Comparison of ENCODE assay signal across 8 cellular contexts in genomic region chr3:112043621-112044201, GRCh38. TPM values are rescaled to one million over a fixed set of nuclear protein-coding genes. Genes with fewer than 3 reads are reported as not detected.
DNase-seq lines count a peak whose midpoint lies in the region; ATAC-seq, FAIRE-seq and TF ChIP-seq lines count a peak whose summit lies in the region.

No MANE protein-coding gene starts in this region.

- SMC1A ChIA-PET in GM12878 (lab: Charles Lee; ENCODE audit: uncharacterized antibody, unreplicated experiment) = interaction anchor here (0.7 to 5.7 kb wide), 14 partner anchors 8 to 329 kb away, joined by 3 to 48 read pairs (median 5); no protein-coding TSS in a partner anchor

- H3K9ac ChIP-seq in GM12878 (ENCODE audit: control insufficient read depth, insufficient read depth, low read length) = no peak overlapping the region

- peak; percentile 96 to 99 for ATAC-seq in A549
- peak; percentile 94 for ATAC-seq in GM18502 (IDR thresholded peaks at IDR 0.05; ENCODE audit: poor library complexity, unreplicated experiment)
- peak; percentile 96 for ATAC-seq in HG02884 (IDR thresholded peaks at IDR 0.05; ENCODE audit: unreplicated experiment)
- peak; percentile 95 for ATAC-seq in GM12878

- H3K36me3 Mint-ChIP-seq in immature natural killer cell = no peaks in the 10 kb centered on the region

- FAIRE-seq in A549 (lab: Jason Lieb, UNC) (no peak), GM12878 (lab: Jason Lieb, UNC) (peak; percentile 94)

- peaks cover 1 to 14% (median 7%) of the 10 kb centered on the region in 3 donors for H3K27me3 Mint-ChIP-seq in immature natural killer cell (ENCODE audit: low read depth in 3 of 3)

- peaks cover 0 to 6% of the 10 kb centered on the region in 2 experiments; a peak in 1 of 4 replicates for H3K27me3 ChIP-seq in GM12878 (replicated peaks in 1 of 2; ENCODE audit: control insufficient read depth in 2 of 2, insufficient read depth in 2 of 2, low read length in 1 of 2)

- H3K9me3 Mint-ChIP-seq in immature natural killer cell = no peaks in the 10 kb centered on the region

- H3K4me3 ChIP-seq in A549 (no peak overlapping the region), GM12878 (no peak overlapping the region)

- CTCF ChIA-PET in A549 (lab: Yijun Ruan, JAX) (interaction anchor here (0.6 to 9.7 kb wide), 41 partner anchors 10 to 967 kb away, joined by 3 to 113 read pairs (median 4); partner anchors contain the start of genes ABHD10, TAGLN3 and TMPRSS7), GM12878 (lab: Yijun Ruan, JAX) (interaction anchor here (0.6 to 4.4 kb wide), 35 partner anchors 9 to 374 kb away, joined by 3 to 99 read pairs (median 5); partner anchors contain the start of genes ABHD10, TAGLN3 and TMPRSS7)

- TF ChIP-seq POLR2A in A549 (IDR thresholded peaks at IDR 0.05; ENCODE audit: low read length) = no peak
- no peak for TF ChIP-seq POLR2A in GM12878 (IDR thresholded peaks at IDR 0.05; ENCODE audit: low read depth, low read length)

- BruUV-seq in GM12878 (replicated peaks; lab: Mats Ljungman, UMichigan) = no TSS peak

- H3K27ac Mint-ChIP-seq in immature natural killer cell = no peak overlapping the region

- TF ChIP-seq EP300 in A549 (IDR thresholded peaks at IDR 0.05) = no peak
- no peak for TF ChIP-seq EP300 in GM12878 (IDR thresholded peaks at IDR 0.05; ENCODE audit: borderline replicate concordance in 1 of 2, control insufficient read depth in 1 of 2, low read depth in 2 of 2, low read length in 2 of 2)

- H3K4me1 ChIP-seq in A549 (peaks cover 11% of the 10 kb centered on the region; the same call in 1 of the 3 replicates), GM12878 (ENCODE audit: control insufficient read depth, insufficient read depth, low read length) (no peaks in the 10 kb centered on the region)

- POLR2A ChIA-PET in A549 (lab: Yijun Ruan, JAX) = no interaction called here
- POLR2A ChIA-PET in GM12878 (lab: Charles Lee) = no interaction called here

- no peak overlapping the region for H3K4me3 Mint-ChIP-seq in immature natural killer cell

- H4K20me1 ChIP-seq in GM12878 (ENCODE audit: control insufficient read depth, insufficient read depth) = no peaks in the 10 kb centered on the region

- 3% methylated on average over 7 of the region's 7 CpGs for WGBS in A549 (ENCODE audit: missing lambda C conversion rate)
- WGBS in GM12878 (ENCODE audit: insufficient coverage, insufficient replicate concordance, low lambda C conversion rate, missing lambda C conversion rate) = under 1% methylated on average over 7 of the region's 7 CpGs

- intact Hi-C loops in GM12878 (cut with micrococcal nuclease; ENCODE audit: unreplicated experiment) = loop anchor here (1.0 to 10.0 kb wide), 4 partner anchors 30 to 329 kb away; no protein-coding TSS in a partner anchor

- H3K4me2 ChIP-seq in A549 = peak overlapping the region; percentile 63
- no peak overlapping the region; the same call in 1 of the 2 replicates for H3K4me2 ChIP-seq in GM12878 (ENCODE audit: control insufficient read depth, insufficient read depth)

- no peaks in the 10 kb centered on the region for H3K79me2 ChIP-seq in GM12878 (ENCODE audit: control insufficient read depth, insufficient read depth, low read length)

- H3K27ac ChIP-seq in A549 = no peak overlapping the region
- H3K27ac ChIP-seq in GM12878 (ENCODE audit: control insufficient read depth, insufficient read depth) = no peak overlapping the region

- peak; percentile 92 for TF ChIP-seq CTCF in A549 (IDR thresholded peaks at IDR 0.05)
- TF ChIP-seq CTCF in GM12878 (IDR thresholded peaks at IDR 0.05 in 2 of 3, conservative IDR thresholded peaks at IDR 0.05 in 1 of 3; ENCODE audit: control insufficient read depth in 2 of 3, extremely low read depth in 1 of 3, insufficient read depth in 1 of 3, low read depth in 3 of 3, low read length in 3 of 3) = peak; percentile 80 to 92 (median 86)

- TF ChIP-seq RAD21 in A549 (conservative IDR thresholded peaks at IDR 0.05 in 1 of 2, IDR thresholded peaks at IDR 0.05 in 1 of 2) = peak; percentile 80 to 81
- TF ChIP-seq RAD21 in GM12878 (IDR thresholded peaks at IDR 0.05; ENCODE audit: insufficient read depth, low read depth, low read length) = peak; percentile 69

- H3K36me3 ChIP-seq in GM12878 (ENCODE audit: control insufficient read depth in 2 of 2, insufficient read depth in 2 of 2, low read length in 1 of 2) = no peaks in the 10 kb centered on the region

- DNase-seq in A549 (ENCODE audit: low read depth in 1 of 2, low spot score in 1 of 2) (peak; percentile 73 to 82), NCI-H1436 (lab: John Stamatoyannopoulos, UW) (peak; percentile 94), SW 1271 (lab: John Stamatoyannopoulos, UW) (peak; percentile 31 to 77), GM12878 (ENCODE audit: low read depth, low spot score) (peak; percentile 8), immature natural killer cell (peak; percentile 46 to 52 (median 47))
- DNase-seq in stimulated activated CD4-positive, alpha-beta T cell treated with anti-CD3 and anti-CD28 coated beads, Interleukin-15, amount 100 ng/mL, for 24 hours = peak; percentile 52

- H3K9me3 ChIP-seq in A549 (no peaks in the 10 kb centered on the region), GM12878 (replicated peaks; ENCODE audit: control insufficient read depth, insufficient read depth, low read length) (no peaks in the 10 kb centered on the region)

- H2AFZ ChIP-seq in GM12878 (ENCODE audit: control insufficient read depth, low read depth, low read length) = peak overlapping the region; percentile 10; the same call in 1 of the 2 replicates

- in situ Hi-C loops in GM12878 (cut with MboI) = no loop called here

- RAD21 ChIA-PET in GM12878 (lab: Charles Lee; ENCODE audit: unreplicated experiment) = interaction anchor here (0.6 to 3.0 kb wide), 15 partner anchors 10 to 326 kb away, joined by 3 to 21 read pairs (median 4); partner anchors contain the start of gene ABHD10

- no peaks in the 10 kb centered on the region for H3K4me1 Mint-ChIP-seq in immature natural killer cell

RNA-seq across cellular contexts. Expression of gene TMPRSS7, which starts 9.2 kb away (rescaled TPM):
- 0.04 TPM in 2 replicates for polyA plus RNA-seq in A549 (2011; rRNA removed)
- polyA plus RNA-seq in A549 (2012; cell fraction: cytosol; rRNA removed) = 0.03 and 0.06 TPM in 2 replicates
- polyA plus RNA-seq in A549 (2012; cell fraction: nucleus; rRNA removed) = 0.04 TPM in 1 of 2 replicates, not detected in the other
- 0.05 to 0.09 TPM (median 0.05 TPM) in 3 replicates for polyA plus RNA-seq in A549 (2017; fragmentation: RNase III; extraction: RNeasy Plus Mini Kit Qiagen cat#74134 plus additional on column Dnase treatment)
- 0.10 TPM in 1 of 2 replicates, not detected in the other for polyA minus RNA-seq in A549 (2011; rRNA and poly(A)+ RNA removed)
- not detected in 2 replicates for total RNA-seq in GM12878 (2013; cell fraction: nucleolus; rRNA removed)
- not detected in 2 replicates for total RNA-seq in GM12878 (2014; rRNA removed)
- total RNA-seq in GM12878 (2014; rRNA removed; fragmentation: Illumina TruSeq; extraction: Trizol) = not detected in 2 replicates
- total RNA-seq in GM12878 (2021) = not detected in 2 replicates
- not detected for polyA plus RNA-seq in GM12878 (2011; ENCODE audit: low read depth)
- polyA plus RNA-seq in GM12878 (2011; rRNA removed) = not detected in 2 replicates
- polyA plus RNA-seq in GM12878 (2011; cell fraction: cytosol; rRNA removed) = not detected in 2 replicates
- 0.04 TPM in 1 of 2 replicates, not detected in the other for polyA plus RNA-seq in GM12878 (2011; cell fraction: nucleus; rRNA removed)
- not detected in 2 replicates for polyA plus RNA-seq in GM12878 (2012)
- polyA plus RNA-seq in GM12878 (2014; fragmentation: Illumina TruSeq; extraction: Trizol) = not detected in 2 replicates
- polyA plus RNA-seq in GM12878 (2014; fragmentation: Nextera tagmentation; extraction: Ambion mirVana) = under 1 TPM in 1 of 2 experiments, not detected in 1; 0.03 TPM
- not detected in 2 replicates for polyA plus RNA-seq in GM12878 (2014; rRNA removed)
- polyA plus RNA-seq in GM12878 (2016; fragmentation: Nextera tagmentation; extraction: Ambion mirVana) = not detected
- polyA minus RNA-seq in GM12878 (2011; rRNA and poly(A)+ RNA removed) = not detected in 2 replicates
- polyA minus RNA-seq in GM12878 (2011; cell fraction: cytosol; rRNA and poly(A)+ RNA removed) = not detected in 2 replicates
- not detected in 2 replicates for polyA minus RNA-seq in GM12878 (2011; cell fraction: nucleus; rRNA and poly(A)+ RNA removed)
- not detected for polyA plus RNA-seq in immature natural killer cell

RNA-seq across cellular contexts. Expression of gene C3orf52, which starts 42.5 kb away (rescaled TPM):
- polyA plus RNA-seq in A549 (2011; rRNA removed) = 10.3 and 11.5 TPM in 2 replicates
- polyA plus RNA-seq in A549 (2012; cell fraction: cytosol; rRNA removed) = 3.3 and 3.8 TPM in 2 replicates
- 3.2 and 9.3 TPM in 2 replicates for polyA plus RNA-seq in A549 (2012; cell fraction: nucleus; rRNA removed)
- polyA plus RNA-seq in A549 (2017; fragmentation: RNase III; extraction: RNeasy Plus Mini Kit Qiagen cat#74134 plus additional on column Dnase treatment) = 7.0 to 7.7 TPM (median 7.5 TPM) in 3 replicates
- polyA minus RNA-seq in A549 (2011; rRNA and poly(A)+ RNA removed) = 11.5 and 14.5 TPM in 2 replicates
- 52.9 TPM in 2 replicates for total RNA-seq in GM12878 (2013; cell fraction: nucleolus; rRNA removed)
- 0.45 and 0.71 TPM in 2 replicates for total RNA-seq in GM12878 (2014; rRNA removed)
- total RNA-seq in GM12878 (2014; rRNA removed; fragmentation: Illumina TruSeq; extraction: Trizol) = 0.54 and 0.55 TPM in 2 replicates
- 0.15 and 0.19 TPM in 2 replicates for total RNA-seq in GM12878 (2021)
- polyA plus RNA-seq in GM12878 (2011; ENCODE audit: low read depth) = 2.1 TPM
- 1.9 and 2.3 TPM in 2 replicates for polyA plus RNA-seq in GM12878 (2011; rRNA removed)
- polyA plus RNA-seq in GM12878 (2011; cell fraction: cytosol; rRNA removed) = 0.80 and 1.2 TPM in 2 replicates
- polyA plus RNA-seq in GM12878 (2011; cell fraction: nucleus; rRNA removed) = 2.3 and 4.2 TPM in 2 replicates
- 2.4 and 4.8 TPM in 2 replicates for polyA plus RNA-seq in GM12878 (2012)
- 0.21 and 0.29 TPM in 2 replicates for polyA plus RNA-seq in GM12878 (2014; fragmentation: Illumina TruSeq; extraction: Trizol)
- polyA plus RNA-seq in GM12878 (2014; fragmentation: Nextera tagmentation; extraction: Ambion mirVana) = 1 to 10 TPM in 1 of 2 experiments, under 1 TPM in 1; 0.93 to 1.1 TPM
- 0.24 and 0.53 TPM in 2 replicates for polyA plus RNA-seq in GM12878 (2014; rRNA removed)
- 1 to 10 TPM; 1.8 TPM for polyA plus RNA-seq in GM12878 (2016; fragmentation: Nextera tagmentation; extraction: Ambion mirVana)
- polyA minus RNA-seq in GM12878 (2011; rRNA and poly(A)+ RNA removed) = 4.0 and 7.6 TPM in 2 replicates
- polyA minus RNA-seq in GM12878 (2011; cell fraction: cytosol; rRNA and poly(A)+ RNA removed) = 0.67 and 0.94 TPM in 2 replicates
- 9.3 and 9.6 TPM in 2 replicates for polyA minus RNA-seq in GM12878 (2011; cell fraction: nucleus; rRNA and poly(A)+ RNA removed)
- under 1 TPM in 1 of 3 donors, not detected in 2; 0.29 TPM for polyA plus RNA-seq in immature natural killer cell

RNA-seq across cellular contexts. Expression of gene TAGLN3, which starts 45.0 kb away (rescaled TPM):
- polyA plus RNA-seq in A549 (2011; rRNA removed) (not detected in 2 replicates), A549 (2017; fragmentation: RNase III; extraction: RNeasy Plus Mini Kit Qiagen cat#74134 plus additional on column Dnase treatment) (not detected in 3 replicates), GM12878 (2011; rRNA removed) (0.46 and 0.53 TPM in 2 replicates), GM12878 (2014; fragmentation: Illumina TruSeq; extraction: Trizol) (0.07 TPM in 1 of 2 replicates, not detected in the other), GM12878 (2014; fragmentation: Nextera tagmentation; extraction: Ambion mirVana) (under 1 TPM in 1 of 2 experiments, not detected in 1; 0.07 TPM), GM12878 (2014; rRNA removed) (0.06 TPM in 1 of 2 replicates, not detected in the other), GM12878 (2016; fragmentation: Nextera tagmentation; extraction: Ambion mirVana) (under 1 TPM; 0.12 to 0.19 TPM), immature natural killer cell (not detected)
- polyA plus RNA-seq in A549 (2012; cell fraction: cytosol; rRNA removed) = 0.08 TPM in 1 of 2 replicates, not detected in the other
- polyA plus RNA-seq in A549 (2012; cell fraction: nucleus; rRNA removed) = 0.10 TPM in 1 of 2 replicates, not detected in the other
- polyA minus RNA-seq in A549 (2011; rRNA and poly(A)+ RNA removed) = not detected in 2 replicates
- total RNA-seq in GM12878 (2013; cell fraction: nucleolus; rRNA removed) = 0.76 and 1.1 TPM in 2 replicates
- total RNA-seq in GM12878 (2014; rRNA removed) (0.23 TPM in 1 of 2 replicates, not detected in the other), GM12878 (2014; rRNA removed; fragmentation: Illumina TruSeq; extraction: Trizol) (not detected in 2 replicates), GM12878 (2021) (not detected in 2 replicates)
- polyA plus RNA-seq in GM12878 (2011; ENCODE audit: low read depth) = not detected
- 0.27 and 0.45 TPM in 2 replicates for polyA plus RNA-seq in GM12878 (2011; cell fraction: cytosol; rRNA removed)
- 0.34 and 0.66 TPM in 2 replicates for polyA plus RNA-seq in GM12878 (2011; cell fraction: nucleus; rRNA removed)
- 0.13 TPM in 1 of 2 replicates, not detected in the other for polyA plus RNA-seq in GM12878 (2012)
- polyA minus RNA-seq in GM12878 (2011; rRNA and poly(A)+ RNA removed) = 0.26 and 0.37 TPM in 2 replicates
- polyA minus RNA-seq in GM12878 (2011; cell fraction: cytosol; rRNA and poly(A)+ RNA removed) = not detected in 2 replicates
- polyA minus RNA-seq in GM12878 (2011; cell fraction: nucleus; rRNA and poly(A)+ RNA removed) = not detected in 2 replicates

Comparison
In these comparisons a context has a peak if more than half of its experiments do, and no peak if none do; other contexts are left out.
1. DNase-seq: peak in every context shown above with its lines; median percentile 94 in NCI-H1436; 78 in A549; 54 in SW 1271; 52 in stimulated activated CD4-positive, alpha-beta T cell treated with anti-CD3 and anti-CD28 coated beads, Interleukin-15, amount 100 ng/mL, for 24 hours; 47 in immature natural killer cell; 8 in GM12878.
2. Of the 24 proteins assayed by ChIP-seq in both GM12878 and A549: peak only in GM12878: none; only in A549: none; in both: CTCF, RAD21 and SMC3; in neither: 21.